In genomic region chr5:62124266-62124665, GRCh38 we compare ENCODE assay signal across 19 cellular contexts.
"Had no signal": no experiment of that assay in that cellular context is flagged by ENCODE, and none has a peak within 500 bp of the region (broad histone marks: within the 10 kb centered on the region; RNA-seq: fewer than 3 reads in every experiment).

No MANE protein-coding gene starts in this region.

- FAIRE-seq: pancreas had no signal

- H3K4me3 Mint-ChIP-seq: activated CD4-positive, alpha-beta T cell treated with anti-CD3 and anti-CD28 coated beads, Interleukin-2, amount 10 ng/mL, durations not matched to agents 24 days and 14 days; activated CD8-positive, alpha-beta T cell treated with anti-CD3 and anti-CD28 coated beads for 36 hours; activated naive CD8-positive, alpha-beta T cell treated with anti-CD3 and anti-CD28 coated beads for 36 hours; activated T-helper 17 cell treated with anti-CD3 and anti-CD28 coated beads, Interleukin-2, amount 50 U/mL, for 72 hours; immature natural killer cell had no signal

- ATAC-seq: activated CD8-positive, alpha-beta T cell treated with anti-CD3 and anti-CD28 coated beads for 36 hours; activated T-helper 17 cell treated with anti-CD3 and anti-CD28 coated beads, Interleukin-2, amount 50 U/mL, for 72 hours; esophagus mucosa; gastrocnemius medialis; pancreas; sciatic nerve had no signal

- H3K27me3 Mint-ChIP-seq: activated CD8-positive, alpha-beta T cell treated with anti-CD3 and anti-CD28 coated beads for 36 hours; activated naive CD8-positive, alpha-beta T cell treated with anti-CD3 and anti-CD28 coated beads for 36 hours had no signal

- H3K4me1 Mint-ChIP-seq: activated CD4-positive, alpha-beta T cell treated with anti-CD3 and anti-CD28 coated beads, Interleukin-2, amount 10 ng/mL, durations not matched to agents 24 days and 14 days; activated naive CD8-positive, alpha-beta T cell treated with anti-CD3 and anti-CD28 coated beads for 36 hours; activated T-helper 17 cell treated with anti-CD3 and anti-CD28 coated beads, Interleukin-2, amount 50 U/mL, for 72 hours; immature natural killer cell had no signal

- DNase-seq: activated CD4-positive, alpha-beta T cell treated with anti-CD3 and anti-CD28 coated beads, Interleukin-2, amount 10 ng/mL, durations not matched to agents 24 days and 14 days; activated CD8-positive, alpha-beta T cell treated with anti-CD3 and anti-CD28 coated beads for 36 hours; activated naive CD4-positive, alpha-beta T cell; activated naive CD8-positive, alpha-beta T cell treated with anti-CD3 and anti-CD28 coated beads for 36 hours; activated T-cell treated with anti-CD3 and anti-CD28 coated beads, Interleukin-2, amount 50 U/mL, for 1 hour; amniotic stem cell; effector CD4-positive, alpha-beta T cell; gastrocnemius medialis; head of caudate nucleus; immature natural killer cell; kidney glomerular epithelial cell; left ventricle myocardium inferior; mammary epithelial cell; pancreas; stimulated activated CD4-positive, alpha-beta T cell treated with anti-CD3 and anti-CD28 coated beads, Interleukin-4, amount 100 ng/mL, for 1 hour; T-helper 9 cell had no signal

- H3K9me3 Mint-ChIP-seq: activated CD4-positive, alpha-beta T cell treated with anti-CD3 and anti-CD28 coated beads, Interleukin-2, amount 10 ng/mL, durations not matched to agents 24 days and 14 days; activated CD8-positive, alpha-beta T cell treated with anti-CD3 and anti-CD28 coated beads for 36 hours; activated naive CD8-positive, alpha-beta T cell treated with anti-CD3 and anti-CD28 coated beads for 36 hours had no signal

- H3K27ac Mint-ChIP-seq: activated CD4-positive, alpha-beta T cell treated with anti-CD3 and anti-CD28 coated beads, Interleukin-2, amount 10 ng/mL, durations not matched to agents 24 days and 14 days; activated CD8-positive, alpha-beta T cell treated with anti-CD3 and anti-CD28 coated beads for 36 hours; activated naive CD8-positive, alpha-beta T cell treated with anti-CD3 and anti-CD28 coated beads for 36 hours; activated T-helper 17 cell treated with anti-CD3 and anti-CD28 coated beads, Interleukin-2, amount 50 U/mL, for 72 hours; immature natural killer cell had no signal

- H3K36me3 Mint-ChIP-seq: activated naive CD8-positive, alpha-beta T cell treated with anti-CD3 and anti-CD28 coated beads for 36 hours; immature natural killer cell had no signal
